In genomic region chr6:36340671-36341454, GRCh38 we compare ENCODE assay signal across 9 cellular contexts. TPM values are rescaled to one million over a fixed set of nuclear protein-coding genes. Genes with fewer than 3 reads are reported as not detected.
DNase-seq lines count a peak whose midpoint lies in the region; ATAC-seq and TF ChIP-seq lines count a peak whose summit lies in the region.
"Had no signal": no experiment of that assay in that cellular context is flagged by ENCODE, and none has a peak within 500 bp of the region (broad histone marks: within the 10 kb centered on the region; RNA-seq: fewer than 3 reads in every experiment).

No MANE protein-coding gene starts in this region.

- H3K9ac ChIP-seq in Loucy (ENCODE audit: low read depth, low read length, poor library complexity, severe bottlenecking) (no peak overlapping the region), mammary epithelial cell (ENCODE audit: insufficient read depth, low read length) (no peak overlapping the region)

- H3K9me3 Mint-ChIP-seq in WTC11 = no peaks in the 10 kb centered on the region

- no peaks in the 10 kb centered on the region for H3K36me3 Mint-ChIP-seq in WTC11

- DNase-seq in GM10266 (ENCODE audit: extremely low spot score) (peak; percentile 65), WTC11 (ENCODE audit: low spot score) (peak; percentile 83), mammary epithelial cell (peak; percentile 24), inferior parietal cortex (ENCODE audit: extremely low spot score) (peak; percentile 75)
- peak; percentile 72 for DNase-seq in stimulated activated CD4-positive, alpha-beta T cell treated with anti-CD3 and anti-CD28 coated beads, Interleukin-12 subunit alpha, Interleukin-12 subunit beta, amount 100 ng/mL, for 4 hours

- no peaks in the 10 kb centered on the region for H3K27me3 ChIP-seq in Loucy (ENCODE audit: insufficient read depth, low read length, poor library complexity, severe bottlenecking)
- H3K27me3 ChIP-seq in mammary epithelial cell (ENCODE audit: insufficient read depth, low read length) = peaks cover 4% of the 10 kb centered on the region

- no TSS peak for BruUV-seq in mammary epithelial cell (replicated peaks; lab: Mats Ljungman, UMichigan)

- H2AFZ ChIP-seq in Loucy (ENCODE audit: low read length) (peak overlapping the region; percentile 39; the same call in 1 of the 2 replicates), mammary epithelial cell (ENCODE audit: low read depth, low read length) (peak overlapping the region; percentile 89)

- WGBS in mammary epithelial cell (ENCODE audit: low coverage, missing lambda C conversion rate) = 23% methylated on average over 28 of the region's 35 CpGs

- peak; percentile 84 for ATAC-seq in WTC11
- no peak for ATAC-seq in GM21528 (IDR thresholded peaks at IDR 0.05; ENCODE audit: low FRiP score, unreplicated experiment)
- ATAC-seq in GM18907 (IDR thresholded peaks at IDR 0.05; ENCODE audit: unreplicated experiment) = no peak

- H4K20me1 ChIP-seq in Loucy (ENCODE audit: insufficient read depth, low read length, poor library complexity, severe bottlenecking) = no peaks in the 10 kb centered on the region
- no peaks in the 10 kb centered on the region for H4K20me1 ChIP-seq in mammary epithelial cell (ENCODE audit: insufficient read depth, low read length)

- peaks cover 9% of the 10 kb centered on the region for H3K4me1 Mint-ChIP-seq in WTC11

- POLR2A ChIA-PET in WTC11 (lab: Charles Lee) = interaction anchor here (1.2 kb wide), 1 partner anchor 19 kb away, joined by 4 read pairs; no protein-coding TSS in a partner anchor

- no peak overlapping the region for H3K27ac ChIP-seq in mammary epithelial cell (ENCODE audit: insufficient read depth, low read depth, low read length)

- H3K9me3 ChIP-seq in Loucy (ENCODE audit: insufficient read depth, low read depth, low read length) (no peaks in the 10 kb centered on the region), mammary epithelial cell (replicated peaks; ENCODE audit: insufficient read depth, low read length) (no peaks in the 10 kb centered on the region)

- no peak overlapping the region; the same call in 1 of the 2 replicates for H3K27ac Mint-ChIP-seq in WTC11

- intact Hi-C loops in mammary epithelial cell (cut with micrococcal nuclease) = loop anchor here (1.0 kb wide), 1 partner anchor 19 kb away; no protein-coding TSS in a partner anchor

- peaks cover 15% of the 10 kb centered on the region for H3K27me3 Mint-ChIP-seq in WTC11 (ENCODE audit: low read depth)

- dilution Hi-C loops in mammary epithelial cell (cut with HindIII; ENCODE audit: low sequenced_read_pairs) = no loop called here

- H3K36me3 ChIP-seq in Loucy (ENCODE audit: insufficient read depth, low read length) (no peaks in the 10 kb centered on the region), mammary epithelial cell (ENCODE audit: insufficient read depth, low read length) (no peaks in the 10 kb centered on the region)

- H3K4me3 Mint-ChIP-seq in WTC11 = peak overlapping the region; percentile 70

- CTCF ChIA-PET in WTC11 (lab: Charles Lee) (interaction anchor here (0.5 to 2.6 kb wide), 58 partner anchors 8 to 1572 kb away, joined by 3 to 47 read pairs (median 5); partner anchors contain the start of gene CDKN1A), mammary epithelial cell (lab: Charles Lee; ENCODE audit: low non-redundant PET) (interaction anchor here (0.5 to 1.1 kb wide), 8 partner anchors 15 to 415 kb away, joined by 3 to 12 read pairs (median 4); no protein-coding TSS in a partner anchor)

- TF ChIP-seq CTCF in GM10266 (IDR thresholded peaks at IDR 0.05; ENCODE audit: control insufficient read depth, insufficient read depth, low read depth, missing control alignments) = peak; percentile 95
- peak; percentile 90 for TF ChIP-seq CTCF in Loucy (conservative IDR thresholded peaks at IDR 0.05; ENCODE audit: low read length)
- TF ChIP-seq CTCF in WTC11 (IDR thresholded peaks at IDR 0.05) = peak; percentile 93
- TF ChIP-seq CTCF in mammary epithelial cell (conservative IDR thresholded peaks at IDR 0.05 in 1 of 2, IDR thresholded peaks at IDR 0.05 in 1 of 2; ENCODE audit: extremely low read depth in 1 of 2, insufficient read depth in 1 of 2, low read depth in 1 of 2, low read length in 2 of 2) = peak; percentile 92 to 96

- no peak overlapping the region for H3K4me2 ChIP-seq in Loucy (ENCODE audit: low read depth, low read length, poor library complexity, severe bottlenecking)
- peak overlapping the region; percentile 55 for H3K4me2 ChIP-seq in mammary epithelial cell (ENCODE audit: insufficient read depth, low read depth, low read length)

- in situ Hi-C loops in mammary epithelial cell (cut with MboI; ENCODE audit: low sequenced_read_pairs in 2 of 2) = no loop called here

- H3F3A ChIP-seq in Loucy (ENCODE audit: low read depth) = no peaks in the 10 kb centered on the region

- H3K9me2 ChIP-seq in Loucy (replicated peaks; ENCODE audit: low read depth, low read length) = no peaks in the 10 kb centered on the region

- H3K4me1 ChIP-seq in Loucy (ENCODE audit: insufficient read depth, low read length, poor library complexity, severe bottlenecking) = no peaks in the 10 kb centered on the region
- peaks cover 3% of the 10 kb centered on the region for H3K4me1 ChIP-seq in mammary epithelial cell (ENCODE audit: insufficient read depth, low read length)

- H3K79me2 ChIP-seq in Loucy (ENCODE audit: insufficient read depth, low read length) = no peaks in the 10 kb centered on the region
- H3K79me2 ChIP-seq in mammary epithelial cell (ENCODE audit: insufficient read depth, low read length) = no peaks in the 10 kb centered on the region

- no peak overlapping the region for H3K4me3 ChIP-seq in Loucy (ENCODE audit: low read length, poor library complexity, severe bottlenecking)
- no peak overlapping the region for H3K4me3 ChIP-seq in mammary epithelial cell (replicated peaks in 1 of 3; ENCODE audit: insufficient read depth in 1 of 3, low read depth in 2 of 3, low read length in 3 of 3)

TF ChIP-seq in WTC11, 78 proteins besides CTCF, POLR2A, EP300 and RAD21 (continues in another document):
- peak; percentile 46; the same call in 1 of the 2 replicates for TF ChIP-seq FOXK1 (CRISPR knock-in tag; IDR thresholded peaks at IDR 0.05)
- TF ChIP-seq STAT6 (CRISPR knock-in tag; conservative IDR thresholded peaks at IDR 0.05; ENCODE audit: low read depth) = no peak
- peak; percentile 53; the same call in 1 of the 2 replicates for TF ChIP-seq GABPB1 (CRISPR knock-in tag; IDR thresholded peaks at IDR 0.05)
- TF ChIP-seq ELF4 (CRISPR knock-in tag; IDR thresholded peaks at IDR 0.05; ENCODE audit: low read depth) = no peak
- no peak for TF ChIP-seq KAT7 (CRISPR knock-in tag; IDR thresholded peaks at IDR 0.05; ENCODE audit: borderline replicate concordance)
- TF ChIP-seq, protein P1, sequence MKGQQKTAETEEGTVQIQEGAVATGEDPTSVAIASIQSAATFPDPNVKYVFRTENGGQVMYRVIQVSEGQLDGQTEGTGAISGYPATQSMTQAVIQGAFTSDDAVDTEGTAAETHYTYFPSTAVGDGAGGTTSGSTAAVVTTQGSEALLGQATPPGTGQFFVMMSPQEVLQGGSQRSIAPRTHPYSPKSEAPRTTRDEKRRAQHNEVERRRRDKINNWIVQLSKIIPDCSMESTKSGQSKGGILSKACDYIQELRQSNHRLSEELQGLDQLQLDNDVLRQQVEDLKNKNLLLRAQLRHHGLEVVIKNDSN (CRISPR knock-in tag; IDR thresholded peaks at IDR 0.05) = 0 out of 2 replicates have a peak, but pooled peaks have one; percentile 19

RNA-seq across cellular contexts. Expression of gene BNIP5, which starts 4.2 kb away (rescaled TPM):
- 0.05 TPM in 1 of 3 replicates, not detected in the others for total RNA-seq in WTC11 (2021)
- not detected for total RNA-seq in mammary epithelial cell
- not detected for polyA plus RNA-seq in mammary epithelial cell
- polyA minus RNA-seq in mammary epithelial cell = not detected
- total RNA-seq: pulmonary artery endothelial cell had no signal

RNA-seq across cellular contexts. Expression of gene ETV7, which starts 46.6 kb away (rescaled TPM):
- 0.68 to 1.4 TPM (median 1.2 TPM) in 3 replicates for total RNA-seq in WTC11 (2021)
- total RNA-seq in mammary epithelial cell = 1 to 10 TPM in 1 of 2 donors, under 1 TPM in 1; 0.64 to 1.0 TPM
- polyA plus RNA-seq in mammary epithelial cell = 0.78 TPM
- polyA minus RNA-seq in mammary epithelial cell = not detected

Comparison
In these comparisons a context has a peak if more than half of its experiments do, and no peak if none do; other contexts are left out.
1. DNase-seq: peak in every context shown above with its lines; median percentile 83 in WTC11; 75 in inferior parietal cortex; 72 in stimulated activated CD4-positive, alpha-beta T cell treated with anti-CD3 and anti-CD28 coated beads, Interleukin-12 subunit alpha, Interleukin-12 subunit beta, amount 100 ng/mL, for 4 hours; 65 in GM10266; 24 in mammary epithelial cell.